In the genomic region with DNA sequence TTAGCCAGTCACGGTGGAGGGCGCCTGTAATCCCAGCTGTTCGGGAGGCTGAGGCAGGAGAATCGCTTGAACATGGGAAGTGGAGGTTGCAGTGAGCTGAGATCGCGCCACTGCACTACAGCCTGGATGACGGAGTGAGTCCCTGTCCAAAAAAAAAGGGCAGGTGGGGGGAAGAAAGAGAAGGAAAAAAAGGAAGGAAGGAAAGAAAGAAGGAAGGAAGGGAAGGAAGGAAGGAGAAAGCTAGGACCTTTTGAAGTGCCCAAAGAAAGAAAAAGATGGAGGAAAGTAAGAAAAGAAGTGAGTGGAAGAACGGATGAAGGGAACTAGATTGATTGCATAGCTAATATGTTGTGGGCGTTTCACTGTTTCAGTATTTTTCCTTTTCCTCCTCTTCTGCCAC, we compare ENCODE assay signal across 17 cellular contexts. TPM values are rescaled to one million over a fixed set of nuclear protein-coding genes. Genes with fewer than 3 reads are reported as not detected.
DNase-seq lines count a peak whose midpoint lies in the region; ATAC-seq, FAIRE-seq and TF ChIP-seq lines count a peak whose summit lies in the region.
"Had no signal": no experiment of that assay in that cellular context is flagged by ENCODE, and none has a peak within 500 bp of the region (broad histone marks: within the 10 kb centered on the region; RNA-seq: fewer than 3 reads in every experiment).

No MANE protein-coding gene starts in this region.

- no peaks in the 10 kb centered on the region for H3K9me3 ChIP-seq in keratinocyte (ENCODE audit: control insufficient read depth, low read depth, low read length)
- no peaks in the 10 kb centered on the region for H3K9me3 ChIP-seq in stomach
- no peaks in the 10 kb centered on the region for H3K9me3 ChIP-seq in Karpas-422 (ENCODE audit: low read length)

- H3K4me2 ChIP-seq in keratinocyte (ENCODE audit: control insufficient read depth, extremely low read depth, insufficient read depth, low read depth, low read length) (peak overlapping the region; percentile 65), Karpas-422 (ENCODE audit: low read depth, low read length, poor library complexity, severe bottlenecking) (no peak overlapping the region)

- H3K4me1 Mint-ChIP-seq in activated T-helper 17 cell treated with anti-CD3 and anti-CD28 coated beads, Interleukin-2, amount 50 U/mL, for 72 hours: peaks cover 67% of the 10 kb centered on the region

- no peaks in the 10 kb centered on the region for H3K79me2 ChIP-seq in keratinocyte (ENCODE audit: control insufficient read depth, insufficient read depth, low read length)
- no peaks in the 10 kb centered on the region for H3K79me2 ChIP-seq in Karpas-422 (ENCODE audit: low read length)

- no peaks in the 10 kb centered on the region for H3K36me3 Mint-ChIP-seq in activated naive CD4-positive, alpha-beta T cell treated with anti-CD3 and anti-CD28 coated beads, Interleukin-2, amount 50 U/mL, for 72 hours
- H3K36me3 Mint-ChIP-seq in activated T-helper 17 cell treated with anti-CD3 and anti-CD28 coated beads, Interleukin-2, amount 50 U/mL, for 72 hours (ENCODE audit: low read depth): peaks cover 6% of the 10 kb centered on the region
- H3K36me3 Mint-ChIP-seq: immature natural killer cell had no signal

- no peak for FAIRE-seq in keratinocyte (lab: Jason Lieb, UNC)

- TF ChIP-seq POLR2A in stomach (IDR thresholded peaks at IDR 0.05): no peak

- no peak for ATAC-seq in activated naive CD4-positive, alpha-beta T cell treated with anti-CD3 and anti-CD28 coated beads, Interleukin-2, amount 50 U/mL, for 72 hours
- ATAC-seq in activated T-helper 17 cell treated with anti-CD3 and anti-CD28 coated beads, Interleukin-2, amount 50 U/mL, for 72 hours (replicated peaks): no peak

- dilution Hi-C loops in keratinocyte (cut with MboI; ENCODE audit: extremely low pct_ligation_motif_present, low sequenced_read_pairs): no loop called here

- no peaks in the 10 kb centered on the region for H4K20me1 ChIP-seq in keratinocyte (ENCODE audit: control insufficient read depth, extremely low read depth, insufficient read depth, low read length)
- no peaks in the 10 kb centered on the region for H4K20me1 ChIP-seq in Karpas-422 (ENCODE audit: insufficient read depth, low read depth, low read length)

- intact Hi-C loops in stomach (cut with DNase I; ENCODE audit: low total_unique reads): no loop called here

- H2AFZ ChIP-seq in keratinocyte (ENCODE audit: control insufficient read depth, low read length) (no peak overlapping the region), Karpas-422 (ENCODE audit: low read length) (no peak overlapping the region)

- 91 to 98% (median 96%) methylated on average over 9 of the region's 9 CpGs for WGBS in stomach, 5 donors

- H3K27ac ChIP-seq in keratinocyte (ENCODE audit: control insufficient read depth, insufficient read depth, low read length): peak overlapping the region; percentile 97
- peak overlapping the region in 3 of 5 donors; percentile 45 to 70 (median 46) for H3K27ac ChIP-seq in stomach
- H3K27ac ChIP-seq in Karpas-422 (ENCODE audit: low read length): no peak overlapping the region
- H3K27ac ChIP-seq: cardiac muscle cell had no signal

- DNase-seq in activated naive CD4-positive, alpha-beta T cell treated with anti-CD3 and anti-CD28 coated beads, Interleukin-2, amount 50 U/mL, for 72 hours (ENCODE audit: low spot score in 2 of 2): no peak
- no peak for DNase-seq in activated naive CD4-positive, alpha-beta T cell (lab: John Stamatoyannopoulos, UW)
- DNase-seq in keratinocyte (ENCODE audit: low read depth, low spot score) (no peak), stomach (no peak), Karpas-422 (no peak), HEK293T (ENCODE audit: extremely low spot score) (no peak), C1 segment of cervical spinal cord (lab: John Stamatoyannopoulos, UW) (no peak)
- DNase-seq: activated CD4-positive, alpha-beta T cell treated with anti-CD3 and anti-CD28 coated beads for 1 hour; AML-193; DMS79; immature natural killer cell; NCI-H1694; NCI-H510A treated with DMSO at 0.1 percent for 48 hours; OCI-M1; substantia nigra had no signal

- H3K4me3 ChIP-seq in keratinocyte (ENCODE audit: control insufficient read depth in 2 of 3, extremely low read depth in 1 of 3, insufficient read depth in 2 of 3, low read depth in 1 of 3, low read length in 3 of 3) (no peak overlapping the region), stomach (no peak overlapping the region), Karpas-422 (ENCODE audit: low read length) (no peak overlapping the region)
- H3K4me3 ChIP-seq: cardiac muscle cell had no signal

- no peaks in the 10 kb centered on the region for H3K36me3 ChIP-seq in keratinocyte (ENCODE audit: control insufficient read depth in 2 of 2, extremely low read depth in 1 of 2, insufficient read depth in 2 of 2, low read length in 2 of 2)
- no peaks in the 10 kb centered on the region for H3K36me3 ChIP-seq in stomach
- H3K36me3 ChIP-seq in Karpas-422 (ENCODE audit: insufficient read depth, low read length): no peaks in the 10 kb centered on the region
- H3K36me3 ChIP-seq: cardiac muscle cell had no signal

- H3K9me1 ChIP-seq in keratinocyte (ENCODE audit: control insufficient read depth, extremely low read depth, insufficient read depth, low read length): no peaks in the 10 kb centered on the region

- CTCF ChIA-PET in HEK293T (lab: Yijun Ruan, JAX): interaction anchor here (0.7 to 1.0 kb wide), 3 partner anchors 36 to 40 kb away, joined by 3 read pairs; no protein-coding TSS in a partner anchor

- no peaks in the 10 kb centered on the region for H3K27me3 Mint-ChIP-seq in activated T-helper 17 cell treated with anti-CD3 and anti-CD28 coated beads, Interleukin-2, amount 50 U/mL, for 72 hours

- POLR2A ChIA-PET in HEK293T (lab: Yijun Ruan, JAX): interaction anchor here (1.0 to 9.7 kb wide), 4 partner anchors 13 to 102 kb away, joined by 3 to 159 read pairs (median 7); a partner anchor contains a TSS

- peak overlapping the region; percentile 94 to 96 for H3K27ac Mint-ChIP-seq in activated naive CD4-positive, alpha-beta T cell treated with anti-CD3 and anti-CD28 coated beads, Interleukin-2, amount 50 U/mL, for 72 hours
- H3K27ac Mint-ChIP-seq in activated T-helper 17 cell treated with anti-CD3 and anti-CD28 coated beads, Interleukin-2, amount 50 U/mL, for 72 hours: peak overlapping the region; percentile 99

- no peak for TF ChIP-seq EP300 in stomach (IDR thresholded peaks at IDR 0.05)

- H3K27me3 ChIP-seq in keratinocyte (ENCODE audit: control insufficient read depth, extremely low read depth, insufficient read depth, low read length) (no peaks in the 10 kb centered on the region), stomach (no peaks in the 10 kb centered on the region), Karpas-422 (ENCODE audit: low read length) (no peaks in the 10 kb centered on the region)

- no peaks in the 10 kb centered on the region for H3K9me3 Mint-ChIP-seq in activated naive CD4-positive, alpha-beta T cell treated with anti-CD3 and anti-CD28 coated beads, Interleukin-2, amount 50 U/mL, for 72 hours
- H3K9me3 Mint-ChIP-seq in activated T-helper 17 cell treated with anti-CD3 and anti-CD28 coated beads, Interleukin-2, amount 50 U/mL, for 72 hours: no peaks in the 10 kb centered on the region
- H3K9me3 Mint-ChIP-seq: immature natural killer cell had no signal

- H3K9me2 ChIP-seq in Karpas-422 (replicated peaks; ENCODE audit: insufficient read depth, low read length): no peaks in the 10 kb centered on the region

- H3K4me3 Mint-ChIP-seq in activated T-helper 17 cell treated with anti-CD3 and anti-CD28 coated beads, Interleukin-2, amount 50 U/mL, for 72 hours: peak overlapping the region; percentile 82
- H3K4me3 Mint-ChIP-seq: immature natural killer cell had no signal

- peaks cover 91% of the 10 kb centered on the region for H3K4me1 ChIP-seq in keratinocyte (ENCODE audit: control insufficient read depth, extremely low read depth, insufficient read depth, low read length)
- H3K4me1 ChIP-seq in stomach: peaks cover 11 to 55% (median 18%) of the 10 kb centered on the region in 4 donors
- no peaks in the 10 kb centered on the region for H3K4me1 ChIP-seq in Karpas-422 (ENCODE audit: low read length)

- TF ChIP-seq CTCF in keratinocyte (optimal IDR thresholded peaks at IDR 0.05 in 1 of 3, IDR thresholded peaks at IDR 0.05 in 1 of 3, conservative IDR thresholded peaks at IDR 0.05 in 1 of 3; ENCODE audit: extremely low read depth in 1 of 3, insufficient read depth in 2 of 3, low read length in 3 of 3) (no peak), stomach (IDR thresholded peaks at IDR 0.05) (no peak)

- H3K9ac ChIP-seq in keratinocyte (ENCODE audit: control insufficient read depth, extremely low read depth, insufficient read depth, low read length): peak overlapping the region; percentile 75
- no peak overlapping the region for H3K9ac ChIP-seq in Karpas-422 (ENCODE audit: low read length)

TF ChIP-seq in HEK293T, 16 proteins besides CTCF, POLR2A, EP300 and RAD21:
- no peak for TF ChIP-seq FOXA1 (IDR thresholded peaks at IDR 0.05)
- TF ChIP-seq L3MBTL2 (conservative IDR thresholded peaks at IDR 0.05): no peak
- TF ChIP-seq ARNT (IDR thresholded peaks at IDR 0.05): no peak
- no peak for TF ChIP-seq ZNF384 (IDR thresholded peaks at IDR 0.05)
- TF ChIP-seq SP1 (IDR thresholded peaks at IDR 0.05): no peak
- no peak for TF ChIP-seq FOXK2 (IDR thresholded peaks at IDR 0.05)
- no peak for TF ChIP-seq BHLHE40 (IDR thresholded peaks at IDR 0.05; ENCODE audit: borderline replicate concordance)
TF ChIP-seq in HEK293T: peak in this region for 0.

RNA-seq across cellular contexts. Expression of a gene that starts 41.9 kb away (rescaled TPM):
- 100 to 1,000 TPM; 228 to 369 TPM for total RNA-seq in activated naive CD4-positive, alpha-beta T cell treated with anti-CD3 and anti-CD28 coated beads, Interleukin-2, amount 50 U/mL, for 72 hours
- total RNA-seq in activated T-helper 17 cell treated with anti-CD3 and anti-CD28 coated beads, Interleukin-2, amount 50 U/mL, for 72 hours: 100 to 1,000 TPM; 217 to 527 TPM
- polyA plus RNA-seq in keratinocyte (73.9 to 95.7 TPM (median 74.3 TPM) in 3 replicates), stomach (10 to 100 TPM; 17.7 to 39.7 (median 24.1) TPM)
- 84.5 TPM for polyA plus RNA-seq in keratinocyte (2011; ENCODE audit: low read depth)
- polyA plus RNA-seq in keratinocyte (2011; cell fraction: cytosol; rRNA removed): 52.6 and 66.7 TPM in 2 replicates
- polyA plus RNA-seq in keratinocyte (2011; cell fraction: nucleus; rRNA removed): 296 and 339 TPM in 2 replicates
- 87.7 and 181 TPM in 2 replicates for polyA plus RNA-seq in keratinocyte (2012; ENCODE audit: low replicate concordance)
- 73.6 to 138 TPM (median 96.1 TPM) in 3 replicates for polyA minus RNA-seq in keratinocyte
- polyA minus RNA-seq in keratinocyte (2011; cell fraction: cytosol; rRNA and poly(A)+ RNA removed): 67.1 TPM
- polyA minus RNA-seq in keratinocyte (2011; cell fraction: nucleus; rRNA and poly(A)+ RNA removed): 131 and 207 TPM in 2 replicates
- 10 to 100 TPM in 4 of 5 donors, 1 to 10 TPM in 1; 7.6 to 34.7 (median 26.6) TPM for total RNA-seq in stomach
- total RNA-seq in Karpas-422 (2014; rRNA removed; shearing (Covaris generic); ENCODE audit: low replicate concordance): 0.36 and 0.86 TPM in 2 replicates

Comparison
In these comparisons a context has a peak if more than half of its experiments do, and no peak if none do; other contexts are left out.
1. RNA of a gene that starts 41.9 kb away (total RNA-seq): 217 to 527 TPM in activated T-helper 17 cell treated with anti-CD3 and anti-CD28 coated beads, Interleukin-2, amount 50 U/mL, for 72 hours and 228 to 369 TPM in activated naive CD4-positive, alpha-beta T cell treated with anti-CD3 and anti-CD28 coated beads, Interleukin-2, amount 50 U/mL, for 72 hours; 7.6 to 34.7 TPM in stomach and 0.36 to 0.86 TPM in Karpas-422; every median in the first group is over 4 times any median in the second.